Comparison of ENCODE assay signal across 19 cellular contexts in genomic region chr13:49124693-49125304, GRCh38.
DNase-seq lines count a peak whose midpoint lies in the region; ATAC-seq, FAIRE-seq and TF ChIP-seq lines count a peak whose summit lies in the region.
"Had no signal": no experiment of that assay in that cellular context is flagged by ENCODE, and none has a peak within 500 bp of the region (broad histone marks: within the 10 kb centered on the region; RNA-seq: fewer than 3 reads in every experiment).

No MANE protein-coding gene starts in this region.

- H3K27ac ChIP-seq in parathyroid adenoma (no peak overlapping the region), HepG2 (ENCODE audit: extremely low read length, insufficient read depth, low read length) (no peak overlapping the region)
- H3K27ac ChIP-seq: esophagus muscularis mucosa, heart right ventricle, spleen had no signal

- H3K79me2 ChIP-seq in parathyroid adenoma (no peaks in the 10 kb centered on the region), HepG2 (ENCODE audit: insufficient read depth, low read length) (peaks cover 12% of the 10 kb centered on the region)

- H2AFZ ChIP-seq in parathyroid adenoma (no peak overlapping the region), HepG2 (ENCODE audit: low read length) (no peak overlapping the region)

- peaks cover 3% of the 10 kb centered on the region for H3K9me3 Mint-ChIP-seq in activated CD8-positive, alpha-beta T cell treated with anti-CD3 and anti-CD28 coated beads, Interleukin-2, amount 10 ng/mL, durations not matched to agents 7 days and 5 days (ENCODE audit: insufficient read depth)
- no peaks in the 10 kb centered on the region for H3K9me3 Mint-ChIP-seq in immature natural killer cell

- no peaks in the 10 kb centered on the region for H4K20me1 ChIP-seq in HepG2 (ENCODE audit: insufficient read depth, low read length)

- POLR2A ChIA-PET in activated CD8-positive, alpha-beta T cell treated with anti-CD3 and anti-CD28 coated beads, Interleukin-2, amount 10 ng/mL, durations not matched to agents 7 days and 5 days (lab: Charles Lee): interaction anchor here (0.6 to 1.2 kb wide), 2 partner anchors 619 to 892 kb away, joined by 3 read pairs; partner anchors contain the start of gene ITM2B
- POLR2A ChIA-PET in HepG2 (lab: Yijun Ruan, JAX): no interaction called here

- TF ChIP-seq RAD21 in HepG2 (CRISPR knock-in tag; IDR thresholded peaks at IDR 0.05): no peak

- no peak overlapping the region for H3K4me3 Mint-ChIP-seq in activated CD8-positive, alpha-beta T cell treated with anti-CD3 and anti-CD28 coated beads, Interleukin-2, amount 10 ng/mL, durations not matched to agents 7 days and 5 days
- peak overlapping the region in 1 of 5 donors; percentile 39 for H3K4me3 Mint-ChIP-seq in immature natural killer cell
- H3K4me3 Mint-ChIP-seq: activated naive CD4-positive, alpha-beta T cell treated with anti-CD3 and anti-CD28 coated beads for 36 hours had no signal

- no peaks in the 10 kb centered on the region for H3K27me3 ChIP-seq in parathyroid adenoma (ENCODE audit: control insufficient read depth, insufficient read depth, low read length)
- H3K27me3 ChIP-seq in HepG2 (ENCODE audit: control insufficient read depth in 1 of 2, insufficient read depth in 2 of 2, low read length in 2 of 2): no peaks in the 10 kb centered on the region
- H3K27me3 ChIP-seq: esophagus muscularis mucosa, heart right ventricle, spleen had no signal

- H3K4me1 ChIP-seq in parathyroid adenoma (no peaks in the 10 kb centered on the region), HepG2 (ENCODE audit: insufficient read depth, low read length) (peaks cover 15% of the 10 kb centered on the region)

- DNase-seq in GM12891 (ENCODE audit: insufficient read length, low spot score) (no peak), immature natural killer cell (no peak), HepG2 (ENCODE audit: low spot score) (no peak), NCI-H146 treated with DMSO at 0.1 percent for 48 hours (lab: John Stamatoyannopoulos, UW; ENCODE audit: unreplicated experiment) (no peak), NK-92 (lab: John Stamatoyannopoulos, UW; ENCODE audit: unreplicated experiment) (no peak)
- no peak for DNase-seq in activated CD8-positive, alpha-beta T cell treated with anti-CD3 and anti-CD28 coated beads, Interleukin-2, amount 10 ng/mL, durations not matched to agents 7 days and 5 days
- DNase-seq in activated CD4-positive, alpha-beta T cell treated with anti-CD3 and anti-CD28 coated beads, Interleukin-2, amount 50 U/mL, for 1 hour: no peak
- DNase-seq: activated naive CD4-positive, alpha-beta T cell treated with anti-CD3 and anti-CD28 coated beads for 36 hours; heart right ventricle; mesendoderm; NCI-H2029 treated with DMSO at 0.1 percent for 48 hours; nucleus accumbens; SIG-M5; spleen had no signal

- WGBS in HepG2 (ENCODE audit: low lambda C conversion rate): 98% methylated on average over 5 of the region's 5 CpGs

- H3K36me3 ChIP-seq in parathyroid adenoma (ENCODE audit: control insufficient read depth, insufficient read depth, low read length) (no peaks in the 10 kb centered on the region), HepG2 (replicated peaks in 1 of 2; ENCODE audit: control insufficient read depth in 1 of 2, insufficient read depth in 2 of 2, low read length in 2 of 2) (peaks cover 2 to 12% of the 10 kb centered on the region in 2 experiments; a peak in 3 of 5 replicates)

- no peak for ATAC-seq in activated CD8-positive, alpha-beta T cell treated with anti-CD3 and anti-CD28 coated beads, Interleukin-2, amount 10 ng/mL, durations not matched to agents 7 days and 5 days
- ATAC-seq in HepG2: no peak
- ATAC-seq: activated CD4-positive, CD25-positive, alpha-beta regulatory T cell treated with anti-CD3 and anti-CD28 coated beads, Interleukin-2, amount 50 U/mL, for 24 hours; GM12878; heart right ventricle had no signal

- no peaks in the 10 kb centered on the region for H3K9me3 ChIP-seq in parathyroid adenoma (ENCODE audit: control insufficient read depth, low read length)
- H3K9me3 ChIP-seq in HepG2 (ENCODE audit: low read length): no peaks in the 10 kb centered on the region
- H3K9me3 ChIP-seq: esophagus muscularis mucosa, spleen had no signal

- H3K27ac Mint-ChIP-seq in activated CD8-positive, alpha-beta T cell treated with anti-CD3 and anti-CD28 coated beads, Interleukin-2, amount 10 ng/mL, durations not matched to agents 7 days and 5 days: peak overlapping the region; percentile 37
- peak overlapping the region; percentile 17 to 76 (median 52) for H3K27ac Mint-ChIP-seq in immature natural killer cell
- H3K27ac Mint-ChIP-seq: activated naive CD4-positive, alpha-beta T cell treated with anti-CD3 and anti-CD28 coated beads for 36 hours had no signal

- TF ChIP-seq CTCF in parathyroid adenoma (IDR thresholded peaks at IDR 0.05): no peak
- TF ChIP-seq CTCF in HepG2 (CRISPR knock-in tag; IDR thresholded peaks at IDR 0.05): no peak

- no peak for TF ChIP-seq POLR2A in GM12891 (IDR thresholded peaks at IDR 0.05; ENCODE audit: low read depth, low read length)
- no peak for TF ChIP-seq POLR2A in HepG2 (IDR thresholded peaks at IDR 0.05; ENCODE audit: insufficient read depth in 1 of 2, low read depth in 2 of 2, low read length in 2 of 2)

- FAIRE-seq in GM12891 (lab: Jason Lieb, UNC) (peak; percentile 35), HepG2 (lab: Jason Lieb, UNC) (no peak)
- FAIRE-seq: bronchial epithelial cell had no signal

- no peak overlapping the region for H3K4me3 ChIP-seq in parathyroid adenoma (ENCODE audit: low read depth, low read length)
- H3K4me3 ChIP-seq in HepG2 (replicated peaks in 1 of 3; ENCODE audit: insufficient read depth in 1 of 3, low read depth in 2 of 3, low read length in 3 of 3): no peak overlapping the region
- H3K4me3 ChIP-seq: esophagus muscularis mucosa, GM12878, heart right ventricle, spleen had no signal

- H3K4me1 Mint-ChIP-seq in activated CD8-positive, alpha-beta T cell treated with anti-CD3 and anti-CD28 coated beads, Interleukin-2, amount 10 ng/mL, durations not matched to agents 7 days and 5 days (ENCODE audit: low read depth): peaks cover 13% of the 10 kb centered on the region
- peaks cover 11 to 44% of the 10 kb centered on the region in 2 donors for H3K4me1 Mint-ChIP-seq in immature natural killer cell

- H3K4me2 ChIP-seq in parathyroid adenoma (ENCODE audit: low read length) (peak overlapping the region; percentile 16), HepG2 (ENCODE audit: low read depth, low read length) (no peak overlapping the region)

- TF ChIP-seq EP300 in HepG2 (IDR thresholded peaks at IDR 0.05; ENCODE audit: low read depth in 2 of 2, low read length in 2 of 2) (no peak), HepG2 (CRISPR knock-in tag; IDR thresholded peaks at IDR 0.05; ENCODE audit: borderline replicate concordance) (no peak)

- H3K9ac ChIP-seq in parathyroid adenoma: no peak overlapping the region
- H3K9ac ChIP-seq in HepG2 (ENCODE audit: insufficient read depth, low read depth, low read length): no peak overlapping the region

- CTCF ChIA-PET in activated CD8-positive, alpha-beta T cell treated with anti-CD3 and anti-CD28 coated beads, Interleukin-2, amount 10 ng/mL, durations not matched to agents 7 days and 5 days (lab: Charles Lee): no interaction called here
- CTCF ChIA-PET in HepG2 (lab: Yijun Ruan, JAX; ENCODE audit: low intra/inter-chr PET ratio, low total read pairs): no interaction called here

- in situ Hi-C loops in HepG2 (cut with HindIII; ENCODE audit: extremely low pct_ligation_motif_present, low pct_unique_long_range_greater_than_20kb): no loop called here

- H3K27me3 Mint-ChIP-seq in activated CD8-positive, alpha-beta T cell treated with anti-CD3 and anti-CD28 coated beads, Interleukin-2, amount 10 ng/mL, durations not matched to agents 7 days and 5 days (ENCODE audit: low read depth): no peaks in the 10 kb centered on the region
- H3K27me3 Mint-ChIP-seq in immature natural killer cell (ENCODE audit: low read depth in 3 of 3): no peaks in the 10 kb centered on the region

- peaks cover 28% of the 10 kb centered on the region for H3K36me3 Mint-ChIP-seq in activated CD8-positive, alpha-beta T cell treated with anti-CD3 and anti-CD28 coated beads, Interleukin-2, amount 10 ng/mL, durations not matched to agents 7 days and 5 days (ENCODE audit: low read depth)
- peaks cover under 1 to 12% (median 8%) of the 10 kb centered on the region in 3 donors for H3K36me3 Mint-ChIP-seq in immature natural killer cell

- intact Hi-C loops in HepG2 (cut with micrococcal nuclease; ENCODE audit: unreplicated experiment): no loop called here

- BruUV-seq in HepG2 (replicated peaks; lab: Mats Ljungman, UMichigan): no TSS peak

TF ChIP-seq in GM12891, 5 proteins besides CTCF, POLR2A, EP300 and RAD21:
- TF ChIP-seq PAX5 (IDR thresholded peaks at IDR 0.05; ENCODE audit: insufficient read depth, low read length, severe bottlenecking): no peak
- TF ChIP-seq POU2F2 (IDR thresholded peaks at IDR 0.05; ENCODE audit: low read depth, low read length): no peak
- no peak for TF ChIP-seq POLR2AphosphoS5 (IDR thresholded peaks at IDR 0.05; ENCODE audit: low read depth, low read length)
- no peak for TF ChIP-seq TAF1 (IDR thresholded peaks at IDR 0.05; ENCODE audit: low read depth, low read length)
- no peak for TF ChIP-seq SPI1 (IDR thresholded peaks at IDR 0.05; ENCODE audit: low read depth, low read length)

TF ChIP-seq in HepG2, 621 proteins besides CTCF, POLR2A, EP300 and RAD21 (continues in another document):
- TF ChIP-seq ZSCAN12 (CRISPR knock-in tag; IDR thresholded peaks at IDR 0.05) (no peak), NONO (IDR thresholded peaks at IDR 0.05) (no peak), NONO (CRISPR knock-in tag; conservative IDR thresholded peaks at IDR 0.05) (no peak), NKX3-1 (CRISPR knock-in tag; IDR thresholded peaks at IDR 0.05) (no peak), CSRNP1 (CRISPR knock-in tag; IDR thresholded peaks at IDR 0.05) (no peak), NR2C2 (CRISPR knock-in tag; IDR thresholded peaks at IDR 0.05; ENCODE audit: borderline replicate concordance) (no peak), MAFF (IDR thresholded peaks at IDR 0.05; ENCODE audit: low read depth, low read length) (no peak), SOX6 (IDR thresholded peaks at IDR 0.05) (no peak), SOX6 (CRISPR knock-in tag; IDR thresholded peaks at IDR 0.05) (no peak)
